ENCODE assay signal across 1 cellular context in genomic region chr3:127606086-127606805, GRCh38.
A peak's percentile ranks its signal among the peaks of the same experiment; 100 is the strongest.
TF ChIP-seq lines count a peak whose summit lies in the region.

No MANE protein-coding gene starts in this region.

TF ChIP-seq in H1, 55 proteins besides CTCF, POLR2A, EP300 and RAD21:
- no peak for TF ChIP-seq E2F6 (IDR thresholded peaks at IDR 0.05)
- peak; percentile 60; the same call in 1 of the 2 replicates for TF ChIP-seq POLR2AphosphoS5 (IDR thresholded peaks at IDR 0.05; ENCODE audit: low read depth, low read length)
